In the genomic region with DNA sequence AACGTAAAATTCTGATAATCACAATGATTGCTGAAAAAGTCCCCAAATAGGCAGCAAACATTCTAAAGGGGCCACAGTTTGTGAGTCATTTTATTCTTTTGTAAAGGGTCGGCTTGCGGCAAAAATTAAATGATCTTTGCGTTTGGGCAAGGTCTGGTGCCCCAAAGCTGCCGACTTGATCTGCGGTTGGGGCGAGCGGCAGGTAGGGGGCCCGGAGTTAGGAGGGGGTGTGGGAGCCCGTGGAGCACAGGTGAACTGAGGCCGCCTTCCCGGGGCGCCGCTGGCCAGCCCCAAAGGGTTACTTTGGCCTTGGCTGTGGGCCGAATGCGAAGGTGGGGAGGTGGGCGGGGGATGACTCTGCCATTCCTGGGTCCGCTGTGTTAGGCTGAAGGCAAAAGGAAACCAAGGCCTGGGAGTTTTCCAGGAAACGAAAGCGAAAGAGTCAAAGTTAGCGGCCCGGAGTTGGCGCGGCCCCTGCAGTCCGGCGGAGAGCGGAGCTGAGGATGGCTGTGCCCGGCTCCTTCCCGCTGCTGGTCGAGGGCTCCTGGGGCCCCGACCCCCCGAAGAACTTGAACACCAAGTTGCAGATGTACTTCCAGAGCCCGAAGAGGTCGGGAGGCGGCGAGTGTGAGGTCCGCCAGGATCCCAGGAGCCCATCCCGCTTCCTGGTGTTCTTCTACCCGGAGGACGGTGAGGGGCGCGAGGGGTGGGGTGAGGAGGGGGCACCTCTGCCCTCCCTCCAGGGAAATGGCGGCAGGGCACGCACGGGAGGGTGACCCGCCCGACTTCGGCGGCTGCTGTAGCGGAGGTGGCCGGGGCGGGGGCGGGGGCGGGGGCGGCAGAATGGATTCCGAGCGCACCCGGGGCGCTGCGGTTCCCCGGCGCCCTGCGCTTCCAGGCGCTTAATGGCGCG, we compare ENCODE assay signal across 8 cellular contexts. TPM values are rescaled to one million over a fixed set of nuclear protein-coding genes. Genes with fewer than 3 reads are reported as not detected.
A peak's percentile ranks its signal among the peaks of the same experiment; 100 is the strongest.
DNase-seq lines count a peak whose midpoint lies in the region; ATAC-seq and TF ChIP-seq lines count a peak whose summit lies in the region.

A gene with protein sequence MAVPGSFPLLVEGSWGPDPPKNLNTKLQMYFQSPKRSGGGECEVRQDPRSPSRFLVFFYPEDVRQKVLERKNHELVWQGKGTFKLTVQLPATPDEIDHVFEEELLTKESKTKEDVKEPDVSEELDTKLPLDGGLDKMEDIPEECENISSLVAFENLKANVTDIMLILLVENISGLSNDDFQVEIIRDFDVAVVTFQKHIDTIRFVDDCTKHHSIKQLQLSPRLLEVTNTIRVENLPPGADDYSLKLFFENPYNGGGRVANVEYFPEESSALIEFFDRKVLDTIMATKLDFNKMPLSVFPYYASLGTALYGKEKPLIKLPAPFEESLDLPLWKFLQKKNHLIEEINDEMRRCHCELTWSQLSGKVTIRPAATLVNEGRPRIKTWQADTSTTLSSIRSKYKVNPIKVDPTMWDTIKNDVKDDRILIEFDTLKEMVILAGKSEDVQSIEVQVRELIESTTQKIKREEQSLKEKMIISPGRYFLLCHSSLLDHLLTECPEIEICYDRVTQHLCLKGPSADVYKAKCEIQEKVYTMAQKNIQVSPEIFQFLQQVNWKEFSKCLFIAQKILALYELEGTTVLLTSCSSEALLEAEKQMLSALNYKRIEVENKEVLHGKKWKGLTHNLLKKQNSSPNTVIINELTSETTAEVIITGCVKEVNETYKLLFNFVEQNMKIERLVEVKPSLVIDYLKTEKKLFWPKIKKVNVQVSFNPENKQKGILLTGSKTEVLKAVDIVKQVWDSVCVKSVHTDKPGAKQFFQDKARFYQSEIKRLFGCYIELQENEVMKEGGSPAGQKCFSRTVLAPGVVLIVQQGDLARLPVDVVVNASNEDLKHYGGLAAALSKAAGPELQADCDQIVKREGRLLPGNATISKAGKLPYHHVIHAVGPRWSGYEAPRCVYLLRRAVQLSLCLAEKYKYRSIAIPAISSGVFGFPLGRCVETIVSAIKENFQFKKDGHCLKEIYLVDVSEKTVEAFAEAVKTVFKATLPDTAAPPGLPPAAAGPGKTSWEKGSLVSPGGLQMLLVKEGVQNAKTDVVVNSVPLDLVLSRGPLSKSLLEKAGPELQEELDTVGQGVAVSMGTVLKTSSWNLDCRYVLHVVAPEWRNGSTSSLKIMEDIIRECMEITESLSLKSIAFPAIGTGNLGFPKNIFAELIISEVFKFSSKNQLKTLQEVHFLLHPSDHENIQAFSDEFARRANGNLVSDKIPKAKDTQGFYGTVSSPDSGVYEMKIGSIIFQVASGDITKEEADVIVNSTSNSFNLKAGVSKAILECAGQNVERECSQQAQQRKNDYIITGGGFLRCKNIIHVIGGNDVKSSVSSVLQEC (N-terminal part only) (plus strand): TSS at position 459 of the 913 bp plus-strand sequence. CDS start 45 bp downstream, at position 504.

- H3K27me3 ChIP-seq in gastroesophageal sphincter: no peaks in the 10 kb centered on the region
- no peaks in the 10 kb centered on the region for H3K27me3 ChIP-seq in neutrophil
- no peaks in the 10 kb centered on the region for H3K27me3 ChIP-seq in suprapubic skin

- peak within 1 kb of the TSS; percentile 75 for H3K4me3 ChIP-seq in AG04449 (ENCODE audit: low read depth, low read length)
- H3K4me3 ChIP-seq in SK-N-MC: peak within 1 kb of the TSS; percentile 23; the same call in 1 of the 2 replicates
- peak within 1 kb of the TSS; percentile 92 to 97 for H3K4me3 ChIP-seq in gastroesophageal sphincter
- peak within 1 kb of the TSS; percentile 72 to 84 for H3K4me3 ChIP-seq in neutrophil (ENCODE audit: low read depth in 1 of 2, low read length in 1 of 2)
- H3K4me3 ChIP-seq in suprapubic skin: peak within 1 kb of the TSS; percentile 78

- TF ChIP-seq POLR2A in gastroesophageal sphincter (IDR thresholded peaks at IDR 0.05): peak; percentile 47 to 67
- peak in 1 of 2 donors; percentile 29 for TF ChIP-seq POLR2A in suprapubic skin (IDR thresholded peaks at IDR 0.05)

- POLR2A ChIA-PET in AG04449 (lab: Yijun Ruan, JAX): interaction anchor here (1.6 kb wide), 1 partner anchor 116 kb away, joined by 6 read pairs; a partner anchor contains a TSS

- ATAC-seq in GM18868 (IDR thresholded peaks at IDR 0.05; ENCODE audit: unreplicated experiment) (peak; percentile 42), gastroesophageal sphincter (peak; percentile 79)

- TF ChIP-seq CTCF in AG04449 (IDR thresholded peaks at IDR 0.05; ENCODE audit: insufficient read depth, low read length, missing control alignments) (no peak), gastroesophageal sphincter (IDR thresholded peaks at IDR 0.05) (peak in 3 of 4 experiments; percentile 15 to 41 (median 21)), neutrophil (IDR thresholded peaks at IDR 0.05) (no peak), suprapubic skin (IDR thresholded peaks at IDR 0.05) (no peak)

- H3K27ac ChIP-seq in SK-N-MC: no peak within 1 kb of the TSS
- peak within 1 kb of the TSS; percentile 89 to 95 (median 94) for H3K27ac ChIP-seq in gastroesophageal sphincter
- peak within 1 kb of the TSS; percentile 87 for H3K27ac ChIP-seq in neutrophil
- peak within 1 kb of the TSS; percentile 93 for H3K27ac ChIP-seq in suprapubic skin

- H3K4me1 ChIP-seq in gastroesophageal sphincter (peaks cover 0 to 45% (median 12%) of the 10 kb centered on the region in 3 donors), neutrophil (ENCODE audit: control insufficient read depth in 1 of 2, insufficient read depth in 1 of 2, low read depth in 1 of 2, low read length in 1 of 2) (peaks cover 35 to 36% of the 10 kb centered on the region in 2 experiments), suprapubic skin (peaks cover 31% of the 10 kb centered on the region)

- H3K9ac ChIP-seq in SK-N-MC (ENCODE audit: insufficient read length): no peak within 1 kb of the TSS

- no peaks in the 10 kb centered on the region for H3K36me3 ChIP-seq in SK-N-MC (ENCODE audit: insufficient read depth, low read length)
- no peaks in the 10 kb centered on the region for H3K36me3 ChIP-seq in gastroesophageal sphincter
- peaks cover 3% of the 10 kb centered on the region for H3K36me3 ChIP-seq in neutrophil
- peaks cover 7% of the 10 kb centered on the region for H3K36me3 ChIP-seq in suprapubic skin

- CTCF ChIA-PET in AG04449 (lab: Yijun Ruan, JAX): interaction anchor here (0.8 to 6.6 kb wide), 15 partner anchors 7 to 347 kb away, joined by 3 to 181 read pairs (median 5); a partner anchor contains a TSS

- TF ChIP-seq EP300 in gastroesophageal sphincter (IDR thresholded peaks at IDR 0.05) (no peak), suprapubic skin (IDR thresholded peaks at IDR 0.05) (no peak)

- no peaks in the 10 kb centered on the region for H3K9me3 ChIP-seq in SK-N-MC (ENCODE audit: low read depth, low read length)
- H3K9me3 ChIP-seq in gastroesophageal sphincter: no peaks in the 10 kb centered on the region
- no peaks in the 10 kb centered on the region for H3K9me3 ChIP-seq in neutrophil
- H3K9me3 ChIP-seq in suprapubic skin: no peaks in the 10 kb centered on the region

- DNase-seq in AG04449 (ENCODE audit: low read depth, low spot score): no peak
- DNase-seq in HK-2 (ENCODE audit: unreplicated experiment): peak; percentile 71
- DNase-seq in SK-N-MC (ENCODE audit: low read depth, low spot score): no peak
- DNase-seq in activated naive CD4-positive, alpha-beta T cell treated with anti-CD3 and anti-CD28 coated beads, Interleukin-2, amount 50 U/mL, for 16 hours: peak; percentile 57
- DNase-seq in suprapubic skin (ENCODE audit: low spot score in 2 of 2): peak; percentile 77 to 84

- 0 to 2% methylated on average over 9 to 23 of the region's 66 CpGs for WGBS in gastroesophageal sphincter (ENCODE audit: low coverage in 1 of 2), 2 donors
- WGBS in suprapubic skin: 1% methylated on average over 35 of the region's 66 CpGs

RNA-seq across cellular contexts. Expression of the gene that starts here (rescaled TPM):
- total RNA-seq in gastroesophageal sphincter (10 to 100 TPM; 25.0 to 59.0 (median 35.0) TPM), suprapubic skin (10 to 100 TPM in 2 of 4 donors, 1 to 10 TPM in 2; 5.2 to 34.9 (median 14.5) TPM)

Comparison
In these comparisons a context has a peak if more than half of its experiments do, and no peak if none do; other contexts are left out.
1. DNase-seq: peak in HK-2 (single experiment), activated naive CD4-positive, alpha-beta T cell treated with anti-CD3 and anti-CD28 coated beads, Interleukin-2, amount 50 U/mL, for 16 hours (single experiment) and suprapubic skin (2 of 2); none in AG04449 (single experiment) and SK-N-MC (single experiment).
2. H3K4me3 ChIP-seq: peak in every context shown above with its lines; median percentile 94 in gastroesophageal sphincter; 78 in neutrophil; 78 in suprapubic skin; 75 in AG04449; 23 in SK-N-MC.
3. CTCF ChIP-seq: peak in gastroesophageal sphincter (3 of 4); none in AG04449 (single experiment), neutrophil (single experiment) and suprapubic skin (0 of 2).